ENCODE assay signal across 19 cellular contexts in the genomic region with DNA sequence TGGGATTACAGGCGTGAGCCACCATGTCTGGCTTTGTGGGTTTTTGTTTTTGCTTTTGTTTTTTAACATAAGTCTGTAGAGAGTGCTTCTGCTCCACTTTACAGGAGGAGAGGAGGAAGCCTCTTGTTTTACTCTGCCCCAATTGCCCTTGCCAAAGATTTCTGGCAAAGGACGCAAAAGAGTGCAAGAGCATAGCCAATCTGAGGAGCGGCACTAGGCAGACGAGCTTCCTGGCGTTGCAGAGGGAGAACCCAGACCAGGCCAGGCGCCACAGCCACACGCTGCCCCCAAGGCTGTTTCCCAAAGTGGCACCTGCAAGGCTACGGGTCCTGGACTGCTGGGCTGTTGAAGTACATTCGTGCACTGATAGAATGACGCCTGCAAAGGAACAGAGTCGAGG.
"Had no signal": no experiment of that assay in that cellular context is flagged by ENCODE, and none has a peak within 500 bp of the region (broad histone marks: within the 10 kb centered on the region; RNA-seq: fewer than 3 reads in every experiment).

No MANE protein-coding gene starts in this region.

- H3K27me3 ChIP-seq: esophagus squamous epithelium, gastroesophageal sphincter, ovary, tibial artery, upper lobe of left lung, uterus had no signal

- H3K9me3 Mint-ChIP-seq: immature natural killer cell; naive thymus-derived CD8-positive, alpha-beta T cell; stimulated activated effector memory CD8-positive, alpha-beta T cell treated with anti-CD3 and anti-CD28 coated beads, Interleukin-12 subunit alpha, Interleukin-12 subunit beta, amount 100 ng/mL, for 72 hours had no signal

- H3K36me3 Mint-ChIP-seq: immature natural killer cell; naive thymus-derived CD8-positive, alpha-beta T cell; stimulated activated effector memory CD8-positive, alpha-beta T cell treated with anti-CD3 and anti-CD28 coated beads, Interleukin-12 subunit alpha, Interleukin-12 subunit beta, amount 100 ng/mL, for 72 hours had no signal

- DNase-seq: effector memory CD4-positive, alpha-beta T cell; esophagus squamous epithelium; foreskin fibroblast; glutamatergic neuron; immature natural killer cell; kidney; left cardiac atrium; mucosa of descending colon; naive thymus-derived CD8-positive, alpha-beta T cell; ovary; stimulated activated CD4-positive, alpha-beta T cell treated with anti-CD3 and anti-CD28 coated beads, Interleukin-4, amount 100 ng/mL, for 1 hour; stimulated activated CD8-positive, alpha-beta memory T cell treated with anti-CD3 and anti-CD28 coated beads, Interleukin-4, amount 100 ng/mL, for 48 hours; stimulated activated naive CD8-positive, alpha-beta T cell treated with anti-CD3 and anti-CD28 coated beads, Interleukin-15, Interleukin-2, amounts not matched to agents 100 U/mL and 50 U/mL, for 24 hours; tibial artery; uterus had no signal

- ATAC-seq: gastroesophageal sphincter; mucosa of descending colon; naive thymus-derived CD8-positive, alpha-beta T cell; stimulated activated effector memory CD8-positive, alpha-beta T cell treated with anti-CD3 and anti-CD28 coated beads, Interleukin-12 subunit alpha, Interleukin-12 subunit beta, amount 100 ng/mL, for 72 hours; stimulated activated naive CD8-positive, alpha-beta T cell treated with anti-CD3 and anti-CD28 coated beads, Interleukin-15, Interleukin-2, amounts not matched to agents 100 U/mL and 50 U/mL, for 24 hours had no signal

- H3K4me3 ChIP-seq: esophagus squamous epithelium, gastroesophageal sphincter, mucosa of descending colon, ovary, tibial artery, upper lobe of left lung, uterus had no signal

- H3K36me3 ChIP-seq: esophagus squamous epithelium, gastroesophageal sphincter, ovary, tibial artery, upper lobe of left lung, uterus had no signal

- H3K9me3 ChIP-seq: esophagus squamous epithelium, gastroesophageal sphincter, mucosa of descending colon, ovary, tibial artery, upper lobe of left lung, uterus had no signal

- H3K4me1 ChIP-seq: gastroesophageal sphincter, tibial artery, uterus had no signal

- H3K4me1 Mint-ChIP-seq: immature natural killer cell; naive thymus-derived CD8-positive, alpha-beta T cell; stimulated activated effector memory CD8-positive, alpha-beta T cell treated with anti-CD3 and anti-CD28 coated beads, Interleukin-12 subunit alpha, Interleukin-12 subunit beta, amount 100 ng/mL, for 72 hours had no signal

- FAIRE-seq: kidney had no signal

- H3K4me3 Mint-ChIP-seq: immature natural killer cell; naive thymus-derived CD8-positive, alpha-beta T cell; stimulated activated effector memory CD8-positive, alpha-beta T cell treated with anti-CD3 and anti-CD28 coated beads, Interleukin-12 subunit alpha, Interleukin-12 subunit beta, amount 100 ng/mL, for 72 hours had no signal

- H3K27ac Mint-ChIP-seq: immature natural killer cell; naive thymus-derived CD8-positive, alpha-beta T cell; stimulated activated effector memory CD8-positive, alpha-beta T cell treated with anti-CD3 and anti-CD28 coated beads, Interleukin-12 subunit alpha, Interleukin-12 subunit beta, amount 100 ng/mL, for 72 hours had no signal

- H3K27ac ChIP-seq: epithelial cell of prostate, esophagus squamous epithelium, gastroesophageal sphincter, ovary, tibial artery, upper lobe of left lung, uterus had no signal
